ENCODE assay signal across 21 cellular contexts in genomic region chr11:82936261-82936660, GRCh38.
"Had no signal": no experiment of that assay in that cellular context is flagged by ENCODE, and none has a peak within 500 bp of the region (broad histone marks: within the 10 kb centered on the region; RNA-seq: fewer than 3 reads in every experiment).

No MANE protein-coding gene starts in this region.

- H3K9me3 ChIP-seq: esophagus muscularis mucosa, gastroesophageal sphincter, left lung, transverse colon, vagina had no signal

- H3K36me3 ChIP-seq: esophagus muscularis mucosa, gastroesophageal sphincter, left lung, transverse colon, vagina had no signal

- H3K4me3 ChIP-seq: dorsolateral prefrontal cortex, esophagus muscularis mucosa, gastroesophageal sphincter, left lung, SK-N-MC, skin epidermis, transverse colon, vagina had no signal

- H3K4me1 ChIP-seq: esophagus muscularis mucosa, gastroesophageal sphincter, left lung, transverse colon, vagina had no signal

- DNase-seq: activated CD4-positive, alpha-beta T cell treated with anti-CD3 and anti-CD28 coated beads for 1 hour; activated CD4-positive, alpha-beta T cell treated with anti-CD3 and anti-CD28 coated beads, Interleukin-2, amount 50 U/mL, for 48 hours; activated naive CD4-positive, alpha-beta T cell treated with anti-CD3 and anti-CD28 coated beads, Interleukin-2, amount 10 ng/mL, durations not matched to agents 7 days and 5 days; activated T-cell treated with anti-CD3 and anti-CD28 coated beads, Interleukin-2, amount 50 U/mL, for 1 hour; cerebellar nuclear complex; dorsolateral prefrontal cortex; endodermal cell; left lung; naive thymus-derived CD8-positive, alpha-beta T cell; retina; stimulated activated CD4-positive, alpha-beta T cell treated with anti-CD3 and anti-CD28 coated beads, Interleukin-15, amount 100 ng/mL, for 24 hours; stimulated activated CD4-positive, alpha-beta T cell treated with anti-CD3 and anti-CD28 coated beads, Interleukin-4, amount 100 ng/mL, for 24 hours; stimulated activated naive CD4-positive, alpha-beta T cell treated with Interleukin-2 at 50 U/mL for 16 hours; T-cell; T-helper 9 cell; transverse colon had no signal

- H3K27ac ChIP-seq: dorsolateral prefrontal cortex, esophagus muscularis mucosa, gastroesophageal sphincter, left lung, SK-N-MC, skin epidermis, transverse colon, vagina had no signal

- H3K27me3 ChIP-seq: dorsolateral prefrontal cortex, esophagus muscularis mucosa, gastroesophageal sphincter, left lung, transverse colon, vagina had no signal

- ATAC-seq: gastroesophageal sphincter; left lung; naive thymus-derived CD8-positive, alpha-beta T cell; T-cell had no signal
